In genomic region chr20:62142252-62143117, GRCh38 we compare ENCODE assay signal across 8 cellular contexts. TPM values are rescaled to one million over a fixed set of nuclear protein-coding genes. Genes with fewer than 3 reads are reported as not detected.
DNase-seq lines count a peak whose midpoint lies in the region; ATAC-seq and TF ChIP-seq lines count a peak whose summit lies in the region.

No MANE protein-coding gene starts in this region.

- POLR2A ChIA-PET in activated CD4-positive, alpha-beta T cell treated with anti-CD3 and anti-CD28 coated beads, Interleukin-2, amount 10 ng/mL, durations not matched to agents 7 days and 5 days (lab: Charles Lee) = interaction anchor here (0.6 to 0.9 kb wide), 2 partner anchors 20 to 113 kb away, joined by 3 to 13 read pairs; partner anchors contain the start of gene LSM14B

- H3K4me1 Mint-ChIP-seq in activated CD4-positive, alpha-beta T cell treated with anti-CD3 and anti-CD28 coated beads, Interleukin-2, amount 10 ng/mL, durations not matched to agents 7 days and 5 days = peaks cover 62% of the 10 kb centered on the region

- no peaks in the 10 kb centered on the region for H3K9me3 ChIP-seq in esophagus (ENCODE audit: control insufficient read depth in 2 of 2, insufficient read depth in 1 of 2, low read depth in 1 of 2, low read length in 1 of 2)
- peaks cover 3 to 6% of the 10 kb centered on the region in 2 donors for H3K9me3 ChIP-seq in neuronal stem cell (replicated peaks in 1 of 2; ENCODE audit: control insufficient read depth in 2 of 2, insufficient read depth in 1 of 2, low read depth in 1 of 2, low read length in 2 of 2)

- H3K4me1 ChIP-seq in esophagus (ENCODE audit: control insufficient read depth in 2 of 2, insufficient read depth in 2 of 2, low read length in 1 of 2) (peaks cover 6 to 23% of the 10 kb centered on the region in 2 donors), neuronal stem cell (ENCODE audit: control insufficient read depth in 2 of 2, insufficient read depth in 1 of 2, low read depth in 1 of 2, low read length in 2 of 2) (peaks cover 10 to 12% of the 10 kb centered on the region in 2 donors)

- peak overlapping the region; percentile 64 for H2AFZ ChIP-seq in neuronal stem cell (ENCODE audit: low read length)

- H3K14ac ChIP-seq in neuronal stem cell (ENCODE audit: low read length) = peak overlapping the region; percentile 51

- H2BK12ac ChIP-seq in neuronal stem cell (ENCODE audit: low read length) = no peak overlapping the region

- peak overlapping the region; percentile 81 for H3K4me3 Mint-ChIP-seq in activated CD4-positive, alpha-beta T cell treated with anti-CD3 and anti-CD28 coated beads, Interleukin-2, amount 10 ng/mL, durations not matched to agents 7 days and 5 days

- H2BK5ac ChIP-seq in neuronal stem cell (ENCODE audit: low read length) = peak overlapping the region; percentile 99

- in situ Hi-C loops in GM13977 (cut with MboI; ENCODE audit: low pct_unique_long_range_greater_than_20kb, low sequenced_read_pairs, unreplicated experiment) = loop anchor here (10.0 kb wide), 1 partner anchor 118 kb away; no protein-coding TSS in a partner anchor

- peak overlapping the region; percentile 96 for H3K9ac ChIP-seq in neuronal stem cell (ENCODE audit: low read depth, low read length, poor library complexity)

- CTCF ChIA-PET in activated CD4-positive, alpha-beta T cell treated with anti-CD3 and anti-CD28 coated beads, Interleukin-2, amount 10 ng/mL, durations not matched to agents 7 days and 5 days (lab: Charles Lee) = interaction anchor here (0.5 to 1.4 kb wide), 4 partner anchors 16 to 163 kb away, joined by 3 read pairs; no protein-coding TSS in a partner anchor

- H3K27ac ChIP-seq in esophagus (ENCODE audit: low read depth in 2 of 2, low read length in 1 of 2) (peak overlapping the region; percentile 98 to 99), neuronal stem cell (replicated peaks; ENCODE audit: low read length) (peak overlapping the region; percentile 66)

- ATAC-seq in HG03025 (IDR thresholded peaks at IDR 0.05; ENCODE audit: low FRiP score, unreplicated experiment) (peak; percentile 22), SK-N-SH treated with all-trans-retinoic acid at 6 μM for 48 hours (peak; percentile 13; the same call in 2 of the 3 replicates)

- H3K36me3 ChIP-seq in esophagus (ENCODE audit: control insufficient read depth in 2 of 2, insufficient read depth in 2 of 2, low read length in 1 of 2) = peaks cover 14 to 30% of the 10 kb centered on the region in 2 donors
- H3K36me3 ChIP-seq in neuronal stem cell (replicated peaks in 1 of 2; ENCODE audit: control insufficient read depth in 2 of 2, insufficient read depth in 2 of 2, low read length in 2 of 2) = peaks cover 40 to 66% of the 10 kb centered on the region in 2 donors

- H3K4ac ChIP-seq in neuronal stem cell (ENCODE audit: low read length) = no peak overlapping the region

- H3K79me1 ChIP-seq in neuronal stem cell (ENCODE audit: low read depth, low read length) = peaks cover 21% of the 10 kb centered on the region

- H3K27ac Mint-ChIP-seq in activated CD4-positive, alpha-beta T cell treated with anti-CD3 and anti-CD28 coated beads, Interleukin-2, amount 10 ng/mL, durations not matched to agents 7 days and 5 days = peak overlapping the region; percentile 92

- no peaks in the 10 kb centered on the region for H3K27me3 ChIP-seq in esophagus (ENCODE audit: control insufficient read depth in 1 of 2, insufficient read depth in 2 of 2, low read length in 2 of 2)
- no peaks in the 10 kb centered on the region for H3K27me3 ChIP-seq in neuronal stem cell (ENCODE audit: control insufficient read depth in 3 of 3, insufficient read depth in 3 of 3, low read depth in 1 of 3, low read length in 3 of 3)

- H3K4me3 ChIP-seq in esophagus (ENCODE audit: low read depth in 1 of 2, low read length in 2 of 2) = peak overlapping the region; percentile 83 to 98
- H3K4me3 ChIP-seq in neuronal stem cell (ENCODE audit: low read length in 2 of 2) = peak overlapping the region; percentile 84 to 96

- no peak for TF ChIP-seq CTCF in GM13977 (IDR thresholded peaks at IDR 0.05; ENCODE audit: extremely low read depth, insufficient read depth, missing control alignments)

- peaks cover 38% of the 10 kb centered on the region for H3K36me3 Mint-ChIP-seq in activated CD4-positive, alpha-beta T cell treated with anti-CD3 and anti-CD28 coated beads, Interleukin-2, amount 10 ng/mL, durations not matched to agents 7 days and 5 days (ENCODE audit: low read depth)

- no peak for DNase-seq in activated CD4-positive, alpha-beta T cell treated with anti-CD3 and anti-CD28 coated beads, Interleukin-2, amount 10 ng/mL, durations not matched to agents 7 days and 5 days
- no peak for DNase-seq in activated CD4-positive, alpha-beta T cell treated with anti-CD3 and anti-CD28 coated beads for 1 hour
- DNase-seq in neuronal stem cell (ENCODE audit: low spot score) (no peak), GM13977 (ENCODE audit: low spot score) (no peak), putamen (ENCODE audit: low spot score) (no peak)

- no peaks in the 10 kb centered on the region for H3K9me3 Mint-ChIP-seq in activated CD4-positive, alpha-beta T cell treated with anti-CD3 and anti-CD28 coated beads, Interleukin-2, amount 10 ng/mL, durations not matched to agents 7 days and 5 days

- no peaks in the 10 kb centered on the region for H3K27me3 Mint-ChIP-seq in activated CD4-positive, alpha-beta T cell treated with anti-CD3 and anti-CD28 coated beads, Interleukin-2, amount 10 ng/mL, durations not matched to agents 7 days and 5 days

- H3K4me2 ChIP-seq in neuronal stem cell (ENCODE audit: insufficient read depth, low read length, poor library complexity, severe bottlenecking) = peak overlapping the region; percentile 77

- H3K23ac ChIP-seq in neuronal stem cell (ENCODE audit: low read depth, low read length, poor library complexity) = no peak overlapping the region

- no peak overlapping the region for H2BK120ac ChIP-seq in neuronal stem cell (ENCODE audit: low read depth, low read length)

- peak overlapping the region; percentile 97 for H3K18ac ChIP-seq in neuronal stem cell (ENCODE audit: low read length)

- WGBS in esophagus, 2 donors = 0 to 1% methylated on average over 42 to 81 of the region's 81 CpGs
- no CpG with 5 or more reads among the region's 81 CpGs for WGBS in neuronal stem cell (ENCODE audit: extremely low coverage in 2 of 2, insufficient read length in 2 of 2, insufficient replicate concordance in 1 of 2), 2 donors

- H4K91ac ChIP-seq in neuronal stem cell (ENCODE audit: low read depth, low read length, poor library complexity) = no peak overlapping the region

- H2AK5ac ChIP-seq in neuronal stem cell (ENCODE audit: low read depth, low read length) = peak overlapping the region; percentile 71

- no peak overlapping the region for H4K8ac ChIP-seq in neuronal stem cell (ENCODE audit: low read depth, low read length)

- no peak overlapping the region for H2BK15ac ChIP-seq in neuronal stem cell (ENCODE audit: low read length)

TF ChIP-seq in SK-N-SH treated with all-trans-retinoic acid at 6 μM for 48 hours, 23 proteins besides CTCF, POLR2A, EP300 and RAD21:
- TF ChIP-seq GLIS3 (CRISPR knock-in tag; IDR thresholded peaks at IDR 0.05) = no peak
- TF ChIP-seq ARNTL (CRISPR knock-in tag; IDR thresholded peaks at IDR 0.05; ENCODE audit: borderline replicate concordance, low read depth) = no peak
- TF ChIP-seq TOX (CRISPR knock-in tag; IDR thresholded peaks at IDR 0.05; ENCODE audit: borderline replicate concordance) = no peak
- TF ChIP-seq SNAI2 (CRISPR knock-in tag; IDR thresholded peaks at IDR 0.05) = no peak
- TF ChIP-seq TCF4 (CRISPR knock-in tag; IDR thresholded peaks at IDR 0.05; ENCODE audit: borderline replicate concordance) = no peak
- no peak for TF ChIP-seq ZNF565 (CRISPR knock-in tag; conservative IDR thresholded peaks at IDR 0.05; ENCODE audit: low read depth)
- no peak for TF ChIP-seq PATZ1 (CRISPR knock-in tag; IDR thresholded peaks at IDR 0.05; ENCODE audit: borderline replicate concordance)
- TF ChIP-seq ZFP3 (CRISPR knock-in tag; IDR thresholded peaks at IDR 0.05) = no peak
- no peak for TF ChIP-seq ISL1 (CRISPR knock-in tag; IDR thresholded peaks at IDR 0.05)

RNA-seq across cellular contexts. Expression of gene PSMA7, which starts 0.7 kb away (rescaled TPM):
- 100 to 1,000 TPM; 250 to 306 TPM for total RNA-seq in activated CD4-positive, alpha-beta T cell treated with anti-CD3 and anti-CD28 coated beads, Interleukin-2, amount 10 ng/mL, durations not matched to agents 7 days and 5 days
- 100 to 1,000 TPM in 1 of 2 donors, 10 to 100 TPM in 1; 96.8 to 294 TPM for polyA plus RNA-seq in esophagus
- polyA plus RNA-seq in neuronal stem cell (2013, experiment 1 of 2) = 299 TPM
- 308 TPM for polyA plus RNA-seq in neuronal stem cell (2013, experiment 2 of 2)

RNA-seq across cellular contexts. Expression of gene SS18L1, which starts 1.1 kb away (rescaled TPM):
- total RNA-seq in activated CD4-positive, alpha-beta T cell treated with anti-CD3 and anti-CD28 coated beads, Interleukin-2, amount 10 ng/mL, durations not matched to agents 7 days and 5 days = 10 to 100 TPM; 17.3 to 19.7 TPM
- 10 to 100 TPM in 1 of 2 donors, 1 to 10 TPM in 1; 5.5 to 14.7 TPM for polyA plus RNA-seq in esophagus
- polyA plus RNA-seq in neuronal stem cell (2013, experiment 1 of 2) = 13.7 TPM
- polyA plus RNA-seq in neuronal stem cell (2013, experiment 2 of 2) = 13.4 TPM

RNA-seq across cellular contexts. Expression of gene LSM14B, which starts 20.2 kb away (rescaled TPM):
- 10 to 100 TPM; 42.6 to 47.1 TPM for total RNA-seq in activated CD4-positive, alpha-beta T cell treated with anti-CD3 and anti-CD28 coated beads, Interleukin-2, amount 10 ng/mL, durations not matched to agents 7 days and 5 days
- 10 to 100 TPM; 12.3 to 20.2 TPM for polyA plus RNA-seq in esophagus
- 74.7 TPM for polyA plus RNA-seq in neuronal stem cell (2013, experiment 1 of 2)
- 78.8 TPM for polyA plus RNA-seq in neuronal stem cell (2013, experiment 2 of 2)

RNA-seq across cellular contexts. Expression of gene MTG2, which starts 40.3 kb away (rescaled TPM):
- total RNA-seq in activated CD4-positive, alpha-beta T cell treated with anti-CD3 and anti-CD28 coated beads, Interleukin-2, amount 10 ng/mL, durations not matched to agents 7 days and 5 days = 10 to 100 TPM; 33.6 to 37.3 TPM
- 10 to 100 TPM; 19.4 to 25.4 TPM for polyA plus RNA-seq in esophagus
- polyA plus RNA-seq in neuronal stem cell (2013, experiment 1 of 2) = 24.2 TPM
- 25.1 TPM for polyA plus RNA-seq in neuronal stem cell (2013, experiment 2 of 2)
